ENCODE assay signal across 8 cellular contexts in genomic region chr9:94783121-94783664, GRCh38. TPM values are rescaled to one million over a fixed set of nuclear protein-coding genes. Genes with fewer than 3 reads are reported as not detected.
DNase-seq lines count a peak whose midpoint lies in the region; ATAC-seq, FAIRE-seq and TF ChIP-seq lines count a peak whose summit lies in the region.

No MANE protein-coding gene starts in this region.

- H3K27me3 ChIP-seq in NT2/D1 (ENCODE audit: insufficient read depth, insufficient read length), result no peaks in the 10 kb centered on the region
- no peaks in the 10 kb centered on the region for H3K27me3 ChIP-seq in gastroesophageal sphincter

- H3K4me1 ChIP-seq in NT2/D1 (ENCODE audit: insufficient read depth, insufficient read length), result peaks cover 3% of the 10 kb centered on the region
- peaks cover 0 to 18% (median 0%) of the 10 kb centered on the region in 3 donors for H3K4me1 ChIP-seq in gastroesophageal sphincter

- TF ChIP-seq POLR2A in gastroesophageal sphincter (IDR thresholded peaks at IDR 0.05), result no peak

- DNase-seq in D341Med (ENCODE audit: low spot score) (peak; percentile 69), HTR-8/SVneo (ENCODE audit: insufficient read length, low spot score) (peak; percentile 60), NT2/D1 (ENCODE audit: low read depth, low spot score) (peak; percentile 60), occipital lobe (lab: John Stamatoyannopoulos, UW) (peak; percentile 51)
- peak; percentile 10 for DNase-seq in activated T-helper 2 cell treated with anti-CD3 and anti-CD28 coated beads, Interferon-gamma antibody, Interleukin-2, Interleukin-4, amounts not matched to agents 10 μg/mL and 5 μg/mL and 100 μg/mL, durations not matched to agents 14 hours and 24 hours and 36 hours (ENCODE audit: low spot score)

- no peak overlapping the region for H3K4me3 Mint-ChIP-seq in activated T-helper 2 cell treated with anti-CD3 and anti-CD28 coated beads, Interferon-gamma antibody, Interleukin-2, Interleukin-4, amounts not matched to agents 10 μg/mL and 5 μg/mL and 100 μg/mL, durations not matched to agents 14 hours and 24 hours and 36 hours (ENCODE audit: low read depth)

- TF ChIP-seq EP300 in gastroesophageal sphincter (IDR thresholded peaks at IDR 0.05), result no peak

- peak; percentile 28 to 85 (median 66) for TF ChIP-seq CTCF in gastroesophageal sphincter (IDR thresholded peaks at IDR 0.05)

- 43 to 63% methylated on average over 5 to 12 of the region's 14 CpGs for WGBS in gastroesophageal sphincter (ENCODE audit: low coverage in 1 of 2), 2 donors

- no peaks in the 10 kb centered on the region for H3K9me3 ChIP-seq in NT2/D1 (ENCODE audit: insufficient read depth, low read length)
- no peaks in the 10 kb centered on the region for H3K9me3 ChIP-seq in gastroesophageal sphincter

- peak overlapping the region in 2 of 4 donors; percentile 48 to 60 for H3K27ac ChIP-seq in gastroesophageal sphincter

- H3K9ac ChIP-seq in NT2/D1 (ENCODE audit: insufficient read length, low read depth), result no peak overlapping the region

- peak; percentile 84 for ATAC-seq in gastroesophageal sphincter
- no peak for ATAC-seq in GM21447 (IDR thresholded peaks at IDR 0.05; ENCODE audit: unreplicated experiment)
- no peak for ATAC-seq in HG02973 (IDR thresholded peaks at IDR 0.05; ENCODE audit: unreplicated experiment)

- H3K36me3 Mint-ChIP-seq in activated T-helper 2 cell treated with anti-CD3 and anti-CD28 coated beads, Interferon-gamma antibody, Interleukin-2, Interleukin-4, amounts not matched to agents 10 μg/mL and 5 μg/mL and 100 μg/mL, durations not matched to agents 14 hours and 24 hours and 36 hours (ENCODE audit: low read depth), result no peaks in the 10 kb centered on the region

- H3K36me3 ChIP-seq in NT2/D1 (ENCODE audit: insufficient read depth, insufficient read length, low read length) (no peaks in the 10 kb centered on the region), gastroesophageal sphincter (no peaks in the 10 kb centered on the region)

- peaks cover 17% of the 10 kb centered on the region for H3K4me1 Mint-ChIP-seq in activated T-helper 2 cell treated with anti-CD3 and anti-CD28 coated beads, Interferon-gamma antibody, Interleukin-2, Interleukin-4, amounts not matched to agents 10 μg/mL and 5 μg/mL and 100 μg/mL, durations not matched to agents 14 hours and 24 hours and 36 hours (ENCODE audit: low read depth)

- H3K27me3 Mint-ChIP-seq in activated T-helper 2 cell treated with anti-CD3 and anti-CD28 coated beads, Interferon-gamma antibody, Interleukin-2, Interleukin-4, amounts not matched to agents 10 μg/mL and 5 μg/mL and 100 μg/mL, durations not matched to agents 14 hours and 24 hours and 36 hours (ENCODE audit: low read depth), result no peaks in the 10 kb centered on the region

- FAIRE-seq in HTR-8/SVneo (lab: Jason Lieb, UNC), result no peak

- H3K9me3 Mint-ChIP-seq in activated T-helper 2 cell treated with anti-CD3 and anti-CD28 coated beads, Interferon-gamma antibody, Interleukin-2, Interleukin-4, amounts not matched to agents 10 μg/mL and 5 μg/mL and 100 μg/mL, durations not matched to agents 14 hours and 24 hours and 36 hours, result no peaks in the 10 kb centered on the region

- intact Hi-C loops in activated T-helper 2 cell treated with anti-CD3 and anti-CD28 coated beads, Interferon-gamma antibody, Interleukin-2, Interleukin-4, amounts not matched to agents 10 μg/mL and 5 μg/mL and 100 μg/mL, durations not matched to agents 14 hours and 24 hours and 36 hours (cut with micrococcal nuclease), result loop anchor here (1.0 kb wide), 1 partner anchor 348 kb away; no protein-coding TSS in a partner anchor

- H3K4me3 ChIP-seq in NT2/D1 (ENCODE audit: insufficient read length, low read depth) (no peak overlapping the region), gastroesophageal sphincter (no peak overlapping the region)

- H3K27ac Mint-ChIP-seq in activated T-helper 2 cell treated with anti-CD3 and anti-CD28 coated beads, Interferon-gamma antibody, Interleukin-2, Interleukin-4, amounts not matched to agents 10 μg/mL and 5 μg/mL and 100 μg/mL, durations not matched to agents 14 hours and 24 hours and 36 hours, result no peak overlapping the region

RNA-seq across cellular contexts. Expression of gene AOPEP, which starts 56.7 kb away (rescaled TPM):
- 24.6 and 27.6 TPM in 2 replicates for total RNA-seq in activated T-helper 2 cell treated with anti-CD3 and anti-CD28 coated beads, Interferon-gamma antibody, Interleukin-2, Interleukin-4, amounts not matched to agents 10 μg/mL and 5 μg/mL and 100 μg/mL, durations not matched to agents 14 hours and 24 hours and 36 hours
- 100 to 1,000 TPM; 252 to 375 (median 312) TPM for total RNA-seq in gastroesophageal sphincter
- 32.1 TPM for total RNA-seq in occipital lobe

Comparison
In these comparisons a context has a peak if more than half of its experiments do, and no peak if none do; other contexts are left out.
1. DNase-seq: peak in every context shown above with its lines; median percentile 69 in D341Med; 60 in HTR-8/SVneo; 60 in NT2/D1; 51 in occipital lobe; 10 in activated T-helper 2 cell treated with anti-CD3 and anti-CD28 coated beads, Interferon-gamma antibody, Interleukin-2, Interleukin-4, amounts not matched to agents 10 μg/mL and 5 μg/mL and 100 μg/mL, durations not matched to agents 14 hours and 24 hours and 36 hours.